8 cellular contexts compared by ENCODE assay signal in the genomic region with DNA sequence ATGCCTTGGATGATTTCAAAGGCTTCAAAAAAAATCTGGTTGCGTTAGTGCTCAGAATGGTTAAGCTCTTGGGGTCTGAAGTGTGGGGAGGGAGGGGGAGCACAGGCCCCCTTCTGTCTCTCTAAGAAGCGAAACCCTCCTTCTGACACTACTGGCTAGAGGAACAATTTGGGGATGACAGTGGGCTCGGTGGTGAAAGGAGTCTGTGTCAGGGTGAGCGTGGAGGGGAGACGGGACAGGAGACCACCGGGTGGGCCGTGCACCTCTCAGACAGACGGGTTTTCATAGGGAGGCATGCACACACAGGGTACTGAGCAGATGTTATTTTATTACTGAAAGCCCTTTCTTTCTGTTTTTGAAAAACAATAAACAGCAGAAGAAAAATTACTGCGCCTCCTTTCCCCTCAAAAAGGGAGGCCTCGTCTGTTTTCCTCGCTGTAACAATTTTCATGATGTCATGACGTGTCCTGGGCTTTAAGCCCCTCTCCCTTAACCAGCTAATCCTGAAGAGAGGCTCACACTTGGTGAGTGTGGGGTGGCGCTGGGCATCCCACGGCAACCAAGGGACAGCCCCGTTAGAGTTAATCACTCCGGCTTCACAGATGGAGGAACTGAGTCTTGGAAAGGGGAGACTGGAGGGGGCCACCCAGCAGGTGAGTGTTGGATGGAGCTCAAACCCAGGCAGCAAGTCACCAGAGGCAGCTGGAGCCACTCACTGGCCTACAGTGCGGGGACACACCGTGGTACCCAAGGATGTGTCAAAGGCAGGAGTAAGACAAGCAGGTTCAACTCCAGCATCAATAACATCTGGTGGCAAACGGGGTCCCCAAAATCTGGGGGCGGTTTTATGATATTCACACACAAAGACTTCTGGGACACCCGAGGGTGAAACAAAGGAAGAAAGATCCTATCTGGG. TPM values are rescaled to one million over a fixed set of nuclear protein-coding genes. Genes with fewer than 3 reads are reported as not detected.
DNase-seq lines count a peak whose midpoint lies in the region; ATAC-seq and TF ChIP-seq lines count a peak whose summit lies in the region.

No MANE protein-coding gene starts in this region.

- POLR2A ChIA-PET in CD8-positive, alpha-beta memory T cell (lab: Charles Lee), result interaction anchor here (0.8 to 1.4 kb wide), 6 partner anchors 32 to 412 kb away, joined by 3 to 7 read pairs (median 6); a partner anchor contains a TSS

- H3K36me3 ChIP-seq in CD8-positive, alpha-beta memory T cell (ENCODE audit: insufficient read depth, low read length), result peaks cover 31% of the 10 kb centered on the region
- H3K36me3 ChIP-seq in SJCRH30, result peaks cover 67% of the 10 kb centered on the region
- peaks cover 79% of the 10 kb centered on the region for H3K36me3 ChIP-seq in iPS-20b (ENCODE audit: insufficient read depth, low read depth, low read length)
- no peaks in the 10 kb centered on the region for H3K36me3 ChIP-seq in uterus

- peak overlapping the region; percentile 59 for H3K4me3 ChIP-seq in CD8-positive, alpha-beta memory T cell (ENCODE audit: low read length)
- peak overlapping the region; percentile 47 for H3K4me3 ChIP-seq in SJCRH30
- no peak overlapping the region; the same call in 1 of the 2 replicates for H3K4me3 ChIP-seq in iPS-20b (ENCODE audit: low read length)
- peak overlapping the region in 1 of 2 donors; percentile 4 for H3K4me3 ChIP-seq in uterus

- peak; percentile 6 for ATAC-seq in GM21515 (IDR thresholded peaks at IDR 0.05; ENCODE audit: unreplicated experiment)

- peak overlapping the region; percentile 38; the same call in 1 of the 2 replicates for H3K9ac ChIP-seq in iPS-20b (ENCODE audit: low read depth, low read length)

- H3K27me3 Mint-ChIP-seq in CD8-positive, alpha-beta memory T cell, result peaks cover 0 to 7% of the 10 kb centered on the region in 2 donors

- peak overlapping the region; percentile 44 to 94 (median 84) for H3K4me3 Mint-ChIP-seq in CD8-positive, alpha-beta memory T cell

- peaks cover 12 to 63% (median 14%) of the 10 kb centered on the region in 3 donors for H3K36me3 Mint-ChIP-seq in CD8-positive, alpha-beta memory T cell

- TF ChIP-seq CTCF in uterus (IDR thresholded peaks at IDR 0.05), result no peak

- no peak for TF ChIP-seq POLR2A in uterus (IDR thresholded peaks at IDR 0.05)

- no peaks in the 10 kb centered on the region for H3K27me3 ChIP-seq in CD8-positive, alpha-beta memory T cell (ENCODE audit: insufficient read depth, low read length, poor library complexity, severe bottlenecking)
- H3K27me3 ChIP-seq in SJCRH30, result no peaks in the 10 kb centered on the region
- no peaks in the 10 kb centered on the region for H3K27me3 ChIP-seq in iPS-20b (ENCODE audit: insufficient read depth, low read length)
- no peaks in the 10 kb centered on the region for H3K27me3 ChIP-seq in uterus

- H3K9me3 Mint-ChIP-seq in CD8-positive, alpha-beta memory T cell, result no peaks in the 10 kb centered on the region

- H3K27ac Mint-ChIP-seq in CD8-positive, alpha-beta memory T cell, result peak overlapping the region; percentile 34 to 83 (median 72)

- no peak for DNase-seq in CD8-positive, alpha-beta memory T cell
- DNase-seq in SJCRH30 (peak in 1 of 2 experiments; percentile 50), uterus (no peak), activated gamma-delta T cell treated with Interleukin-2 at 50 U/mL for 16 hours (no peak), amygdala (lab: John Stamatoyannopoulos, UW) (no peak)
- no peak for DNase-seq in activated CD8-positive, alpha-beta memory T cell treated with anti-CD3 and anti-CD28 coated beads, Interleukin-2, amount 50 U/mL, for 4 hours

- H3K9me3 ChIP-seq in CD8-positive, alpha-beta memory T cell (ENCODE audit: low read length), result no peaks in the 10 kb centered on the region
- no peaks in the 10 kb centered on the region for H3K9me3 ChIP-seq in SJCRH30 (replicated peaks)
- H3K9me3 ChIP-seq in iPS-20b (ENCODE audit: insufficient read depth, low read depth, low read length), result no peaks in the 10 kb centered on the region
- H3K9me3 ChIP-seq in uterus, result no peaks in the 10 kb centered on the region

- peaks cover 39 to 49% (median 43%) of the 10 kb centered on the region in 3 donors for H3K4me1 Mint-ChIP-seq in CD8-positive, alpha-beta memory T cell

- intact Hi-C loops in uterus (cut with DNase I; ENCODE audit: low total_unique reads), result no loop called here

- peak overlapping the region; percentile 62 for H3K27ac ChIP-seq in CD8-positive, alpha-beta memory T cell (ENCODE audit: low read depth, low read length)
- H3K27ac ChIP-seq in SJCRH30 (peak overlapping the region; percentile 84), iPS-20b (ENCODE audit: low read length) (no peak overlapping the region), uterus (peak overlapping the region; percentile 18 to 49)

- CTCF ChIA-PET in CD8-positive, alpha-beta memory T cell (lab: Charles Lee), result interaction anchor here (0.9 to 2.0 kb wide), 6 partner anchors 10 to 863 kb away, joined by 3 to 9 read pairs (median 3); no protein-coding TSS in a partner anchor

- H3K4me1 ChIP-seq in CD8-positive, alpha-beta memory T cell (ENCODE audit: insufficient read depth, low read length), result peaks cover 29% of the 10 kb centered on the region
- peaks cover 37% of the 10 kb centered on the region for H3K4me1 ChIP-seq in SJCRH30
- peaks cover 10% of the 10 kb centered on the region for H3K4me1 ChIP-seq in iPS-20b (ENCODE audit: insufficient read depth, low read length)
- no peaks in the 10 kb centered on the region for H3K4me1 ChIP-seq in uterus

RNA-seq across cellular contexts. Expression of a gene that starts 53.4 kb away (rescaled TPM):
- total RNA-seq in CD8-positive, alpha-beta memory T cell, result 1 to 10 TPM; 7.1 to 7.9 TPM
- 23.3 TPM for polyA plus RNA-seq in CD8-positive, alpha-beta memory T cell
- total RNA-seq in SJCRH30 (2014; rRNA removed; shearing (Covaris generic)), result 35.2 and 39.2 TPM in 2 replicates
- total RNA-seq in uterus, result 10 to 100 TPM in 2 of 4 donors, 1 to 10 TPM in 2; 7.4 to 24.6 (median 10.8) TPM
